Comparison of ENCODE assay signal across 9 cellular contexts in genomic region chr2:176140520-176141317, GRCh38. TPM values are rescaled to one million over a fixed set of nuclear protein-coding genes. Genes with fewer than 3 reads are reported as not detected.
DNase-seq lines count a peak whose midpoint lies in the region; ATAC-seq, FAIRE-seq and TF ChIP-seq lines count a peak whose summit lies in the region.
"Had no signal": no experiment of that assay in that cellular context is flagged by ENCODE, and none has a peak within 500 bp of the region (broad histone marks: within the 10 kb centered on the region; RNA-seq: fewer than 3 reads in every experiment).

No MANE protein-coding gene starts in this region.

- peak overlapping the region; percentile 33 for H3K9ac ChIP-seq in endothelial cell of umbilical vein (replicated peaks; ENCODE audit: extremely low read depth, insufficient read depth, low read length)

- H3K27me3 Mint-ChIP-seq in activated CD8-positive, alpha-beta T cell treated with anti-CD3 and anti-CD28 coated beads for 36 hours: peaks cover 68% of the 10 kb centered on the region

- ATAC-seq in GM18519 (IDR thresholded peaks at IDR 0.05; ENCODE audit: low FRiP score, unreplicated experiment) (peak; percentile 87), HG03039 (IDR thresholded peaks at IDR 0.05; ENCODE audit: unreplicated experiment) (peak; percentile 83)
- ATAC-seq in activated CD8-positive, alpha-beta T cell treated with anti-CD3 and anti-CD28 coated beads for 36 hours: peak; percentile 94

- H3K27me3 ChIP-seq in endothelial cell of umbilical vein (ENCODE audit: control insufficient read depth in 2 of 2, insufficient read depth in 2 of 2, low read length in 2 of 2): no peaks in the 10 kb centered on the region

- POLR2A ChIA-PET in activated CD8-positive, alpha-beta T cell treated with anti-CD3 and anti-CD28 coated beads for 36 hours (lab: Charles Lee): no interaction called here
- POLR2A ChIA-PET in endothelial cell of umbilical vein (lab: Charles Lee): interaction anchor here (0.9 to 2.5 kb wide), 3 partner anchors 47 to 413 kb away, joined by 3 to 13 read pairs (median 3); no protein-coding TSS in a partner anchor

- DNase-seq in AG09319 (ENCODE audit: extremely low read depth, low read depth) (peak; percentile 24), NCI-H460 (ENCODE audit: extremely low read depth, low read depth) (peak; percentile 72), endothelial cell of umbilical vein (ENCODE audit: low read depth, low spot score) (peak; percentile 82), midbrain (lab: John Stamatoyannopoulos, UW) (peak; percentile 75)
- DNase-seq in activated CD8-positive, alpha-beta T cell treated with anti-CD3 and anti-CD28 coated beads for 36 hours: peak; percentile 76
- DNase-seq in stimulated activated CD8-positive, alpha-beta memory T cell treated with anti-CD3 and anti-CD28 coated beads, Interleukin-4, amount 100 ng/mL, for 48 hours: peak; percentile 82

- no peak overlapping the region for H3K27ac Mint-ChIP-seq in activated CD8-positive, alpha-beta T cell treated with anti-CD3 and anti-CD28 coated beads for 36 hours

- H3K79me2 ChIP-seq in endothelial cell of umbilical vein (ENCODE audit: control insufficient read depth, insufficient read depth, low read length): peaks cover 76% of the 10 kb centered on the region

- no peaks in the 10 kb centered on the region for H3K9me3 ChIP-seq in endothelial cell of umbilical vein (replicated peaks; ENCODE audit: control insufficient read depth, insufficient read depth, low read length)

- no peaks in the 10 kb centered on the region for H4K20me1 ChIP-seq in endothelial cell of umbilical vein (replicated peaks; ENCODE audit: control insufficient read depth, extremely low read depth, insufficient read depth, low read length)

- BruUV-seq in endothelial cell of umbilical vein (replicated peaks; lab: Mats Ljungman, UMichigan): no TSS peak

- H3K4me1 Mint-ChIP-seq in activated CD8-positive, alpha-beta T cell treated with anti-CD3 and anti-CD28 coated beads for 36 hours (ENCODE audit: low read depth): peaks cover 23% of the 10 kb centered on the region

- no peaks in the 10 kb centered on the region for H3K9me1 ChIP-seq in endothelial cell of umbilical vein (replicated peaks; ENCODE audit: control insufficient read depth, extremely low read depth, insufficient read depth, low read length)

- peak overlapping the region; percentile 16 to 51 (median 39) for H3K4me3 ChIP-seq in endothelial cell of umbilical vein (replicated peaks in 1 of 3; ENCODE audit: insufficient read depth in 1 of 3, low read depth in 1 of 3, low read length in 3 of 3)

- CTCF ChIA-PET in activated CD8-positive, alpha-beta T cell treated with anti-CD3 and anti-CD28 coated beads for 36 hours (lab: Charles Lee): interaction anchor here (0.6 to 8.4 kb wide), 42 partner anchors 9 to 514 kb away, joined by 3 to 117 read pairs (median 5); partner anchors contain the start of genes HOXD1, HOXD4 and HOXD8
- CTCF ChIA-PET in endothelial cell of umbilical vein (lab: Charles Lee): interaction anchor here (0.6 to 9.3 kb wide), 53 partner anchors 10 to 1173 kb away, joined by 3 to 338 read pairs (median 4); partner anchors contain the start of genes HOXD1, HOXD8 and MTX2

- TF ChIP-seq POLR2A in endothelial cell of umbilical vein (IDR thresholded peaks at IDR 0.05; ENCODE audit: low read depth, low read length): peak; percentile 58

- H3K4me1 ChIP-seq in endothelial cell of umbilical vein (ENCODE audit: control insufficient read depth, extremely low read depth, insufficient read depth, low read length): peaks cover 30% of the 10 kb centered on the region

- no peaks in the 10 kb centered on the region for H3K9me3 Mint-ChIP-seq in activated CD8-positive, alpha-beta T cell treated with anti-CD3 and anti-CD28 coated beads for 36 hours

- FAIRE-seq in endothelial cell of umbilical vein (lab: Jason Lieb, UNC): peak; percentile 52

- peak overlapping the region; percentile 56 for H3K27ac ChIP-seq in endothelial cell of umbilical vein (ENCODE audit: insufficient read depth, low read depth, low read length)

- dilution Hi-C loops in endothelial cell of umbilical vein (cut with MboI; ENCODE audit: extremely low pct_ligation_motif_present, low sequenced_read_pairs): loop anchor here (25.0 kb wide), 1 partner anchor 497 kb away; no protein-coding TSS in a partner anchor

- H2AFZ ChIP-seq in endothelial cell of umbilical vein (ENCODE audit: low read depth, low read length): peak overlapping the region; percentile 68

- intact Hi-C loops in activated CD8-positive, alpha-beta T cell treated with anti-CD3 and anti-CD28 coated beads for 36 hours (cut with micrococcal nuclease): loop anchor here (1.0 to 5.0 kb wide), 3 partner anchors 315 to 512 kb away; no protein-coding TSS in a partner anchor
- intact Hi-C loops in endothelial cell of umbilical vein (cut with micrococcal nuclease): loop anchor here (1.0 to 2.0 kb wide), 9 partner anchors 38 to 512 kb away; partner anchors contain the start of genes HOXD1 and MTX2

- peak overlapping the region; percentile 56 for H3K4me3 Mint-ChIP-seq in activated CD8-positive, alpha-beta T cell treated with anti-CD3 and anti-CD28 coated beads for 36 hours

- H3K36me3 Mint-ChIP-seq in activated CD8-positive, alpha-beta T cell treated with anti-CD3 and anti-CD28 coated beads for 36 hours (ENCODE audit: low read depth): peaks cover 5% of the 10 kb centered on the region

- peak; percentile 79 for TF ChIP-seq CTCF in AG09319 (IDR thresholded peaks at IDR 0.05; ENCODE audit: low read depth, low read length)
- peak; percentile 94 for TF ChIP-seq CTCF in activated CD8-positive, alpha-beta T cell treated with anti-CD3 and anti-CD28 coated beads for 36 hours (IDR thresholded peaks at IDR 0.05)
- peak; percentile 80 to 83 for TF ChIP-seq CTCF in endothelial cell of umbilical vein (IDR thresholded peaks at IDR 0.05; ENCODE audit: extremely low read depth in 1 of 2, insufficient read depth in 1 of 2, low read depth in 1 of 2, low read length in 2 of 2)

- no peaks in the 10 kb centered on the region for H3K36me3 ChIP-seq in endothelial cell of umbilical vein (ENCODE audit: control insufficient read depth in 2 of 2, extremely low read depth in 1 of 2, insufficient read depth in 2 of 2, low read length in 2 of 2)

- peak overlapping the region; percentile 23 for H3K4me2 ChIP-seq in endothelial cell of umbilical vein (ENCODE audit: insufficient read depth, low read length)

RNA-seq across cellular contexts. Expression of gene HOXD4, which starts 10.6 kb away (rescaled TPM):
- not detected in 2 replicates for total RNA-seq in NCI-H460 (2014; rRNA removed; shearing (Covaris generic))
- polyA plus RNA-seq in NCI-H460 (2014; cell fraction: nucleus; rRNA removed): not detected in 2 replicates
- total RNA-seq in activated CD8-positive, alpha-beta T cell treated with anti-CD3 and anti-CD28 coated beads for 36 hours: not detected
- 11.5 and 13.7 TPM in 2 replicates for total RNA-seq in endothelial cell of umbilical vein
- polyA plus RNA-seq in endothelial cell of umbilical vein: 7.6 TPM in 2 replicates
- polyA plus RNA-seq in endothelial cell of umbilical vein (2011; cell fraction: cytosol; rRNA removed): 1.2 and 2.2 TPM in 2 replicates
- polyA plus RNA-seq in endothelial cell of umbilical vein (2011; cell fraction: nucleus; rRNA removed): 58.7 and 63.3 TPM in 2 replicates
- 4.0 and 6.6 TPM in 2 replicates for polyA plus RNA-seq in endothelial cell of umbilical vein (2012)
- 2.7 and 2.9 TPM in 2 replicates for polyA minus RNA-seq in endothelial cell of umbilical vein
- not detected for polyA minus RNA-seq in endothelial cell of umbilical vein (2011; cell fraction: cytosol; rRNA and poly(A)+ RNA removed)
- 10.7 and 10.8 TPM in 2 replicates for polyA minus RNA-seq in endothelial cell of umbilical vein (2011; cell fraction: nucleus; rRNA and poly(A)+ RNA removed)
- total RNA-seq: T-helper 2 cell treated with Interferon-gamma antibody and Interleukin-4, amounts not matched to agents 100 ng/mL and 5 ng/mL, for 36 hours had no signal

RNA-seq across cellular contexts. Expression of gene HOXD8, which starts 11.2 kb away (rescaled TPM):
- 11.7 and 13.9 TPM in 2 replicates for total RNA-seq in NCI-H460 (2014; rRNA removed; shearing (Covaris generic))
- polyA plus RNA-seq in NCI-H460 (2014; cell fraction: nucleus; rRNA removed): 2.6 and 3.5 TPM in 2 replicates
- total RNA-seq in activated CD8-positive, alpha-beta T cell treated with anti-CD3 and anti-CD28 coated beads for 36 hours: not detected
- 14.9 and 15.6 TPM in 2 replicates for total RNA-seq in endothelial cell of umbilical vein
- polyA plus RNA-seq in endothelial cell of umbilical vein: 6.4 and 7.2 TPM in 2 replicates
- polyA plus RNA-seq in endothelial cell of umbilical vein (2011; cell fraction: cytosol; rRNA removed): 7.9 and 8.0 TPM in 2 replicates
- polyA plus RNA-seq in endothelial cell of umbilical vein (2011; cell fraction: nucleus; rRNA removed): 5.3 and 7.6 TPM in 2 replicates
- polyA plus RNA-seq in endothelial cell of umbilical vein (2012): 13.0 and 15.6 TPM in 2 replicates
- polyA minus RNA-seq in endothelial cell of umbilical vein: 3.2 and 4.6 TPM in 2 replicates
- polyA minus RNA-seq in endothelial cell of umbilical vein (2011; cell fraction: cytosol; rRNA and poly(A)+ RNA removed): not detected
- 2.6 and 3.6 TPM in 2 replicates for polyA minus RNA-seq in endothelial cell of umbilical vein (2011; cell fraction: nucleus; rRNA and poly(A)+ RNA removed)
- total RNA-seq: T-helper 2 cell treated with Interferon-gamma antibody and Interleukin-4, amounts not matched to agents 100 ng/mL and 5 ng/mL, for 36 hours had no signal

RNA-seq across cellular contexts. Expression of gene HOXD3, which starts 16.4 kb away (rescaled TPM):
- not detected in 2 replicates for total RNA-seq in NCI-H460 (2014; rRNA removed; shearing (Covaris generic))
- polyA plus RNA-seq in NCI-H460 (2014; cell fraction: nucleus; rRNA removed): not detected in 2 replicates
- total RNA-seq in activated CD8-positive, alpha-beta T cell treated with anti-CD3 and anti-CD28 coated beads for 36 hours: not detected
- total RNA-seq in endothelial cell of umbilical vein: 15.3 and 20.9 TPM in 2 replicates
- 2.9 and 3.3 TPM in 2 replicates for polyA plus RNA-seq in endothelial cell of umbilical vein
- 1.6 and 2.2 TPM in 2 replicates for polyA plus RNA-seq in endothelial cell of umbilical vein (2011; cell fraction: cytosol; rRNA removed)
- polyA plus RNA-seq in endothelial cell of umbilical vein (2011; cell fraction: nucleus; rRNA removed): 11.1 and 12.3 TPM in 2 replicates
- polyA plus RNA-seq in endothelial cell of umbilical vein (2012): 4.4 and 6.2 TPM in 2 replicates
- polyA minus RNA-seq in endothelial cell of umbilical vein: 4.1 and 7.1 TPM in 2 replicates
- polyA minus RNA-seq in endothelial cell of umbilical vein (2011; cell fraction: cytosol; rRNA and poly(A)+ RNA removed): not detected
- polyA minus RNA-seq in endothelial cell of umbilical vein (2011; cell fraction: nucleus; rRNA and poly(A)+ RNA removed): 17.5 and 23.8 TPM in 2 replicates
- total RNA-seq: T-helper 2 cell treated with Interferon-gamma antibody and Interleukin-4, amounts not matched to agents 100 ng/mL and 5 ng/mL, for 36 hours had no signal

RNA-seq across cellular contexts. Expression of gene HOXD9, which starts 18.2 kb away (rescaled TPM):
- total RNA-seq in NCI-H460 (2014; rRNA removed; shearing (Covaris generic)): not detected in 2 replicates
- polyA plus RNA-seq in NCI-H460 (2014; cell fraction: nucleus; rRNA removed): not detected in 2 replicates
- total RNA-seq in activated CD8-positive, alpha-beta T cell treated with anti-CD3 and anti-CD28 coated beads for 36 hours: not detected
- 3.5 and 3.9 TPM in 2 replicates for total RNA-seq in endothelial cell of umbilical vein
- 1.9 and 2.3 TPM in 2 replicates for polyA plus RNA-seq in endothelial cell of umbilical vein
- 1.2 and 1.9 TPM in 2 replicates for polyA plus RNA-seq in endothelial cell of umbilical vein (2011; cell fraction: cytosol; rRNA removed)
- 1.0 and 1.2 TPM in 2 replicates for polyA plus RNA-seq in endothelial cell of umbilical vein (2011; cell fraction: nucleus; rRNA removed)
- polyA plus RNA-seq in endothelial cell of umbilical vein (2012): 3.6 and 4.5 TPM in 2 replicates
- polyA minus RNA-seq in endothelial cell of umbilical vein: 0.40 and 0.46 TPM in 2 replicates
- 2.0 TPM for polyA minus RNA-seq in endothelial cell of umbilical vein (2011; cell fraction: cytosol; rRNA and poly(A)+ RNA removed)
- polyA minus RNA-seq in endothelial cell of umbilical vein (2011; cell fraction: nucleus; rRNA and poly(A)+ RNA removed): 0.53 and 1.4 TPM in 2 replicates
- total RNA-seq: T-helper 2 cell treated with Interferon-gamma antibody and Interleukin-4, amounts not matched to agents 100 ng/mL and 5 ng/mL, for 36 hours had no signal

RNA-seq across cellular contexts. Expression of gene HOXD10, which starts 24.1 kb away (rescaled TPM):
- 0.25 TPM in 1 of 2 replicates, not detected in the other for total RNA-seq in NCI-H460 (2014; rRNA removed; shearing (Covaris generic))
- polyA plus RNA-seq in NCI-H460 (2014; cell fraction: nucleus; rRNA removed): not detected in 2 replicates
- total RNA-seq in activated CD8-positive, alpha-beta T cell treated with anti-CD3 and anti-CD28 coated beads for 36 hours: not detected
- total RNA-seq in endothelial cell of umbilical vein: not detected in 2 replicates
- polyA plus RNA-seq in endothelial cell of umbilical vein: not detected in 2 replicates
- not detected in 2 replicates for polyA plus RNA-seq in endothelial cell of umbilical vein (2011; cell fraction: cytosol; rRNA removed)
- polyA plus RNA-seq in endothelial cell of umbilical vein (2011; cell fraction: nucleus; rRNA removed): not detected in 2 replicates
- not detected in 2 replicates for polyA plus RNA-seq in endothelial cell of umbilical vein (2012)
- polyA minus RNA-seq in endothelial cell of umbilical vein: not detected in 2 replicates
- polyA minus RNA-seq in endothelial cell of umbilical vein (2011; cell fraction: cytosol; rRNA and poly(A)+ RNA removed): not detected
- polyA minus RNA-seq in endothelial cell of umbilical vein (2011; cell fraction: nucleus; rRNA and poly(A)+ RNA removed): not detected in 2 replicates
- total RNA-seq: T-helper 2 cell treated with Interferon-gamma antibody and Interleukin-4, amounts not matched to agents 100 ng/mL and 5 ng/mL, for 36 hours had no signal

Comparison
In these comparisons a context has a peak if more than half of its experiments do, and no peak if none do; other contexts are left out.
1. Peak in every context shown above with its lines: DNase-seq, ATAC-seq, H3K4me3 ChIP-seq and H3K27ac ChIP-seq.
2. DNase-seq: peak in every context shown above with its lines; median percentile 82 in endothelial cell of umbilical vein; 82 in stimulated activated CD8-positive, alpha-beta memory T cell treated with anti-CD3 and anti-CD28 coated beads, Interleukin-4, amount 100 ng/mL, for 48 hours; 76 in activated CD8-positive, alpha-beta T cell treated with anti-CD3 and anti-CD28 coated beads for 36 hours; 75 in midbrain; 72 in NCI-H460; 24 in AG09319.
3. RNA of gene HOXD4, which starts 10.6 kb away (total RNA-seq): 11.5 to 13.7 TPM in endothelial cell of umbilical vein; not detected in NCI-H460 and not detected in activated CD8-positive, alpha-beta T cell treated with anti-CD3 and anti-CD28 coated beads for 36 hours; every median in the first group is over 10 times any median in the second.
4. RNA of gene HOXD8, which starts 11.2 kb away (total RNA-seq): 14.9 to 15.6 TPM in endothelial cell of umbilical vein and 11.7 to 13.9 TPM in NCI-H460; not detected in activated CD8-positive, alpha-beta T cell treated with anti-CD3 and anti-CD28 coated beads for 36 hours; every median in the first group is over 10 times any median in the second.
5. RNA of gene HOXD3, which starts 16.4 kb away (total RNA-seq): 15.3 to 20.9 TPM in endothelial cell of umbilical vein; not detected in NCI-H460 and not detected in activated CD8-positive, alpha-beta T cell treated with anti-CD3 and anti-CD28 coated beads for 36 hours; every median in the first group is over 10 times any median in the second.